Comparison of ENCODE assay signal across 8 cellular contexts in the genomic region with DNA sequence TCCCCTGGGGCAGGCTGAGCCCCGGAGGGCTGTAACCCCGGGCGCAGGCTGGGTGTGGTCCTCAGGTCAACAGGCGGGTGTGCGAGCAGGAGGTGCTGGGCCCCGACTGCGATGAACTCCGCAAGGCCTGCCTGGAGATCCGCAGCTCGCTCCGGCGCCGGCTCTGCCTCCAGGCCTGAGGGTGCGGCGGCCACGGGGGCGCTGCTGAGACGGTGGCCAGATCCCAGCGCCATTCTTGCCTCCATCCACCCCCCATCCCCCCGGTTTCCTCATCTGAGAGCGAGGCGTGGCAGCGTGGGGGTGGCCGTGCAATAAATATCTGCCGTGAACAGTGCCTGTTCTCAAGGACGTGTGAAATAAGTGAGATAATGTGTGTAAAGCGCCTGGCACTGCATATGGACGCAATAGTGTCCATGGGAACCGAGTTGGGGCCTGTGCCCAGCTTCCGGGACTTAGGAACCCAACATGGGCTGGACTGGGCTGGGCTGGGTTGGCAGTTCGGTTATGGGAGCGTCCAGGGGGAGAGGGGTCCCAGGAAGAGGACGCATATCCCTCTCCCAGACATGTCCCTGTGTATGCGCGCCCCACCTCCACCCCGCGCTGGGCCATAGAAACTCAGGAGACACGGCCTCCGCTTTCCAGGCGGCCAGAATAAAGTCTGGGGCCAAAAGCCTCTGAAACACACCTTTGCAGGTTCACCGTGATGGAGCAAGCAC. TPM values are rescaled to one million over a fixed set of nuclear protein-coding genes. Genes with fewer than 3 reads are reported as not detected.
DNase-seq lines count a peak whose midpoint lies in the region; ATAC-seq and TF ChIP-seq lines count a peak whose summit lies in the region.

No MANE protein-coding gene starts in this region.

- no peaks in the 10 kb centered on the region for H3K36me3 ChIP-seq in PC-9 (ENCODE audit: low read depth)
- no peaks in the 10 kb centered on the region for H3K36me3 ChIP-seq in neutrophil

- peak overlapping the region; percentile 95 for H2AFZ ChIP-seq in PC-9

- no peaks in the 10 kb centered on the region for H3K36me3 Mint-ChIP-seq in activated naive CD8-positive, alpha-beta T cell treated with anti-CD3 and anti-CD28 coated beads, Interleukin-2, amount 10 ng/mL, durations not matched to agents 7 days and 5 days

- H3K9me3 ChIP-seq in PC-9 (ENCODE audit: insufficient read depth, low read depth), result no peaks in the 10 kb centered on the region
- H3K9me3 ChIP-seq in neutrophil, result no peaks in the 10 kb centered on the region

- CTCF ChIA-PET in PC-9 (lab: Charles Lee), result interaction anchor here (0.8 to 1.1 kb wide), 2 partner anchors 13 to 20 kb away, joined by 4 read pairs; no protein-coding TSS in a partner anchor

- peaks cover 4% of the 10 kb centered on the region for H3K27me3 Mint-ChIP-seq in activated naive CD8-positive, alpha-beta T cell treated with anti-CD3 and anti-CD28 coated beads, Interleukin-2, amount 10 ng/mL, durations not matched to agents 7 days and 5 days

- H3K27ac Mint-ChIP-seq in activated naive CD8-positive, alpha-beta T cell treated with anti-CD3 and anti-CD28 coated beads, Interleukin-2, amount 10 ng/mL, durations not matched to agents 7 days and 5 days, result peak overlapping the region; percentile 88

- peak overlapping the region; percentile 88 for H3K4me3 Mint-ChIP-seq in activated naive CD8-positive, alpha-beta T cell treated with anti-CD3 and anti-CD28 coated beads, Interleukin-2, amount 10 ng/mL, durations not matched to agents 7 days and 5 days

- POLR2A ChIA-PET in PC-9 (lab: Charles Lee; ENCODE audit: unreplicated experiment), result interaction anchor here (0.5 to 2.2 kb wide), 10 partner anchors 10 to 608 kb away, joined by 3 to 37 read pairs (median 6); partner anchors contain the start of genes OR1F1 and ZNF213
- POLR2A ChIA-PET in activated naive CD8-positive, alpha-beta T cell treated with anti-CD3 and anti-CD28 coated beads, Interleukin-2, amount 10 ng/mL, durations not matched to agents 7 days and 5 days (lab: Charles Lee), result interaction anchor here (0.5 to 5.7 kb wide), 26 partner anchors 9 to 251 kb away, joined by 3 to 42 read pairs (median 5); partner anchors contain the start of genes IL32, ZNF174, ZNF213 and ZSCAN32

- H3K27me3 ChIP-seq in PC-9 (ENCODE audit: insufficient read depth, low read depth), result no peaks in the 10 kb centered on the region
- peaks cover 73% of the 10 kb centered on the region for H3K27me3 ChIP-seq in neutrophil

- H3K4me2 ChIP-seq in PC-9, result peak overlapping the region; percentile 97

- TSS peak; percentile 21 for BruUV-seq in PC-9 (replicated peaks; lab: Mats Ljungman, UMichigan)

- no peaks in the 10 kb centered on the region for H3K9me2 ChIP-seq in PC-9 (ENCODE audit: insufficient read depth)

- peak; percentile 25 for DNase-seq in DMS79 treated with DMSO at 0.1 percent for 48 hours (lab: John Stamatoyannopoulos, UW)
- DNase-seq in DMS79 (lab: John Stamatoyannopoulos, UW), result no peak
- peak; percentile 49 to 73 for DNase-seq in PC-9
- peak; percentile 77 for DNase-seq in activated naive CD8-positive, alpha-beta T cell treated with anti-CD3 and anti-CD28 coated beads, Interleukin-2, amount 10 ng/mL, durations not matched to agents 7 days and 5 days
- DNase-seq in Right ventricle myocardium superior, result peak; percentile 89

- ATAC-seq in HG03097 (IDR thresholded peaks at IDR 0.05; ENCODE audit: low FRiP score, unreplicated experiment) (peak; percentile 10), Right ventricle myocardium superior (ENCODE audit: poor library complexity) (peak; percentile 59), HG03565 (IDR thresholded peaks at IDR 0.05; ENCODE audit: unreplicated experiment) (no peak)
- peak; percentile 11 for ATAC-seq in activated naive CD8-positive, alpha-beta T cell treated with anti-CD3 and anti-CD28 coated beads, Interleukin-2, amount 10 ng/mL, durations not matched to agents 7 days and 5 days (ENCODE audit: low read depth)

- H3F3A ChIP-seq in PC-9 (ENCODE audit: insufficient read depth, low read depth), result peaks cover 38% of the 10 kb centered on the region

- peaks cover 6% of the 10 kb centered on the region for H3K4me1 ChIP-seq in PC-9 (replicated peaks; ENCODE audit: insufficient read depth)
- peaks cover 32 to 35% of the 10 kb centered on the region in 2 experiments for H3K4me1 ChIP-seq in neutrophil (ENCODE audit: control insufficient read depth in 1 of 2, insufficient read depth in 1 of 2, low read depth in 1 of 2, low read length in 1 of 2)

- intact Hi-C loops in PC-9 (cut with micrococcal nuclease; ENCODE audit: unreplicated experiment) (loop anchor here (1.0 to 10.0 kb wide), 6 partner anchors 9 to 495 kb away; partner anchors contain the start of genes OR1F1, ZNF174, ZNF213 and ZSCAN32), Right ventricle myocardium superior (cut with DNase I) (no loop called here)

- peak overlapping the region; percentile 99 for H3K4me3 ChIP-seq in PC-9
- H3K4me3 ChIP-seq in neutrophil (ENCODE audit: low read depth in 1 of 2, low read length in 1 of 2), result peak overlapping the region; percentile 42 to 52

- peak overlapping the region; percentile 75 for H3K27ac ChIP-seq in PC-9
- H3K27ac ChIP-seq in neutrophil, result no peak overlapping the region

- H3K79me2 ChIP-seq in PC-9 (ENCODE audit: low read depth), result no peaks in the 10 kb centered on the region

- TF ChIP-seq CTCF in PC-9 (conservative IDR thresholded peaks at IDR 0.05), result no peak; the same call in 1 of the 2 replicates
- no peak for TF ChIP-seq CTCF in neutrophil (IDR thresholded peaks at IDR 0.05)

- H4K20me1 ChIP-seq in PC-9 (ENCODE audit: insufficient read depth), result no peaks in the 10 kb centered on the region

- peaks cover 23% of the 10 kb centered on the region for H3K4me1 Mint-ChIP-seq in activated naive CD8-positive, alpha-beta T cell treated with anti-CD3 and anti-CD28 coated beads, Interleukin-2, amount 10 ng/mL, durations not matched to agents 7 days and 5 days

- H3K9me3 Mint-ChIP-seq in activated naive CD8-positive, alpha-beta T cell treated with anti-CD3 and anti-CD28 coated beads, Interleukin-2, amount 10 ng/mL, durations not matched to agents 7 days and 5 days, result no peaks in the 10 kb centered on the region

RNA-seq across cellular contexts. Expression of gene ZNF213, which starts 15.0 kb away (rescaled TPM):
- total RNA-seq in PC-9 (2021) (15.9 and 17.7 TPM in 2 replicates), Right ventricle myocardium superior (6.1 TPM)
- 10 to 100 TPM; 12.9 to 13.3 TPM for total RNA-seq in activated naive CD8-positive, alpha-beta T cell treated with anti-CD3 and anti-CD28 coated beads, Interleukin-2, amount 10 ng/mL, durations not matched to agents 7 days and 5 days

RNA-seq across cellular contexts. Expression of gene ZNF205, which starts 37.4 kb away (rescaled TPM):
- 17.4 and 18.0 TPM in 2 replicates for total RNA-seq in PC-9 (2021)
- not detected for total RNA-seq in activated naive CD8-positive, alpha-beta T cell treated with anti-CD3 and anti-CD28 coated beads, Interleukin-2, amount 10 ng/mL, durations not matched to agents 7 days and 5 days
- 6.9 TPM for total RNA-seq in Right ventricle myocardium superior

RNA-seq across cellular contexts. Expression of gene OR1F1, which starts 38.2 kb away (rescaled TPM):
- total RNA-seq in PC-9 (2021) (1.2 and 1.4 TPM in 2 replicates), Right ventricle myocardium superior (not detected)
- not detected for total RNA-seq in activated naive CD8-positive, alpha-beta T cell treated with anti-CD3 and anti-CD28 coated beads, Interleukin-2, amount 10 ng/mL, durations not matched to agents 7 days and 5 days

RNA-seq across cellular contexts. Expression of gene ZSCAN10, which starts 50.7 kb away (rescaled TPM):
- 0.23 TPM in 1 of 2 replicates, not detected in the other for total RNA-seq in PC-9 (2021)
- total RNA-seq in activated naive CD8-positive, alpha-beta T cell treated with anti-CD3 and anti-CD28 coated beads, Interleukin-2, amount 10 ng/mL, durations not matched to agents 7 days and 5 days, result under 1 TPM; 0.37 to 0.39 TPM
- total RNA-seq in Right ventricle myocardium superior, result not detected
